In the genomic region with DNA sequence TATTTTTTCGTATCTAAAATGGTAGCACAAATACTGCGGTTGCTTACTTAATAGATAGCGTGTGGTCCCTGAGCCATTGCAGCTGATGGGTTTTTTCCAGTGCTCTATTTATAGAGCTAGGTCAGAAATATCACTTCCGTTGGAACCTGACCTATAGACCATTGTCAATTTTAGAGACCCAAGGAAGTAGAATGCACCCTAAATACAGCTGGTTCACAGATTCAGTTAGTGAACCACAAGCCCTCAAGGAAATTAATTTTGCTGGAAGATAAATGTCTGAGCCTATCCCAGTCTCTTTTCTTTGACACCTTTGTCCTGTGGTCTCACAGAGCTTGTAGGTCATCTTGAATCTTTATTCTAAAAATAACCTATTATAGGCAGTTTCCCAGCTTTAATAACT, we compare ENCODE assay signal across 11 cellular contexts.
DNase-seq lines count a peak whose midpoint lies in the region; ATAC-seq and TF ChIP-seq lines count a peak whose summit lies in the region.
"Had no signal": no experiment of that assay in that cellular context is flagged by ENCODE, and none has a peak within 500 bp of the region (broad histone marks: within the 10 kb centered on the region; RNA-seq: fewer than 3 reads in every experiment).

No MANE protein-coding gene starts in this region.

- DNase-seq in GM10266 (ENCODE audit: extremely low spot score) (peak; percentile 65), amniotic epithelial cell (ENCODE audit: low read depth) (peak; percentile 37), glomerular visceral epithelial cell (ENCODE audit: extremely low spot score) (no peak), C1 segment of cervical spinal cord (lab: John Stamatoyannopoulos, UW) (no peak), islet precursor cell (no peak)
- DNase-seq in stimulated activated CD4-positive, alpha-beta T cell treated with anti-CD3 and anti-CD28 coated beads, Interleukin-4, amount 100 ng/mL, for 1 hour: no peak
- DNase-seq: DMS153, KG1, thyroid gland had no signal

- ATAC-seq in GM19463 (IDR thresholded peaks at IDR 0.05; ENCODE audit: unreplicated experiment) (peak; percentile 60), HG03135 (IDR thresholded peaks at IDR 0.05; ENCODE audit: unreplicated experiment) (peak; percentile 70)

- no peak for TF ChIP-seq CTCF in GM10266 (IDR thresholded peaks at IDR 0.05; ENCODE audit: control insufficient read depth, insufficient read depth, low read depth, missing control alignments)

Comparison
In these comparisons a context has a peak if more than half of its experiments do, and no peak if none do; other contexts are left out.
1. DNase-seq: peak in GM10266 (single experiment) and amniotic epithelial cell (single experiment); none in glomerular visceral epithelial cell (single experiment), C1 segment of cervical spinal cord (0 of 14), stimulated activated CD4-positive, alpha-beta T cell treated with anti-CD3 and anti-CD28 coated beads, Interleukin-4, amount 100 ng/mL, for 1 hour (single experiment) and islet precursor cell (single experiment).